Comparison of ENCODE assay signal across 19 cellular contexts in genomic region chr13:50268500-50268899, GRCh38.
DNase-seq lines count a peak whose midpoint lies in the region; ATAC-seq, FAIRE-seq and TF ChIP-seq lines count a peak whose summit lies in the region.
"Had no signal": no experiment of that assay in that cellular context is flagged by ENCODE, and none has a peak within 500 bp of the region (broad histone marks: within the 10 kb centered on the region; RNA-seq: fewer than 3 reads in every experiment).

No MANE protein-coding gene starts in this region.

- H3K79me2 ChIP-seq in OCI-LY1 (ENCODE audit: insufficient read depth, low read length) = no peaks in the 10 kb centered on the region

- H3K27ac ChIP-seq in OCI-LY1 (ENCODE audit: low read depth, low read length, poor library complexity, severe bottlenecking) = no peak overlapping the region
- H3K27ac ChIP-seq: dorsolateral prefrontal cortex, esophagus squamous epithelium had no signal

- peak; percentile 22 for ATAC-seq in omental fat pad (ENCODE audit: low FRiP score)
- ATAC-seq: left colon, Right ventricle myocardium inferior had no signal

- FAIRE-seq in D721Med (lab: Jason Lieb, UNC) = no peak

- H3K27me3 Mint-ChIP-seq in chondrocyte (ENCODE audit: low read depth) = no peaks in the 10 kb centered on the region

- H3K9me3 Mint-ChIP-seq in chondrocyte (ENCODE audit: low read depth) = no peaks in the 10 kb centered on the region

- no peak overlapping the region for H2AFZ ChIP-seq in OCI-LY1 (ENCODE audit: low read length)

- no peak overlapping the region for H3K4me2 ChIP-seq in OCI-LY1 (ENCODE audit: low read length)

- DNase-seq in D721Med (ENCODE audit: insufficient read length, low spot score) (no peak), chondrocyte (ENCODE audit: low spot score) (no peak), omental fat pad (ENCODE audit: low spot score) (no peak), cortex of kidney (lab: John Stamatoyannopoulos, UW) (no peak), NCI-H1436 treated with DMSO at 0.1 percent for 48 hours (lab: John Stamatoyannopoulos, UW) (no peak), superior temporal gyrus (ENCODE audit: extremely low spot score) (no peak)
- DNase-seq: activated CD4-positive, CD25-positive, alpha-beta regulatory T cell treated with anti-CD3 and anti-CD28 coated beads, Interleukin-2, amount 50 U/mL, for 72 hours; activated naive CD4-positive, alpha-beta T cell; DMS53; dorsolateral prefrontal cortex; esophagus squamous epithelium; left colon; NCI-H1092 treated with DMSO at 0.1 percent for 48 hours; NCI-H774; nucleus accumbens; stimulated activated CD4-positive, alpha-beta T cell treated with anti-CD3 and anti-CD28 coated beads, Interleukin-2, amount 100 ng/mL, for 24 hours; T-helper 2 cell had no signal

- no peaks in the 10 kb centered on the region for H3K9me2 ChIP-seq in OCI-LY1 (ENCODE audit: low read depth, low read length)

- H3K4me1 Mint-ChIP-seq in chondrocyte (ENCODE audit: low read depth) = peaks cover 12% of the 10 kb centered on the region

- no peak overlapping the region for H3K4me3 ChIP-seq in OCI-LY1 (ENCODE audit: low read depth, low read length, poor library complexity, severe bottlenecking)
- H3K4me3 ChIP-seq: dorsolateral prefrontal cortex, esophagus squamous epithelium had no signal

- no peaks in the 10 kb centered on the region for H3F3A ChIP-seq in OCI-LY1 (ENCODE audit: insufficient read depth, low read length)

- H3K4me3 Mint-ChIP-seq in chondrocyte (ENCODE audit: unreplicated experiment) = no peak overlapping the region

- peaks cover 6% of the 10 kb centered on the region for H3K4me1 ChIP-seq in OCI-LY1 (ENCODE audit: insufficient read depth, low read length, severe bottlenecking)
- H3K4me1 ChIP-seq: esophagus squamous epithelium had no signal

- H3K36me3 ChIP-seq in OCI-LY1 (ENCODE audit: insufficient read depth, low read length) = no peaks in the 10 kb centered on the region
- H3K36me3 ChIP-seq: esophagus squamous epithelium had no signal

- TF ChIP-seq CTCF in D721Med (IDR thresholded peaks at IDR 0.05; ENCODE audit: insufficient read depth, missing control alignments) (peak; percentile 13), OCI-LY1 (IDR thresholded peaks at IDR 0.05; ENCODE audit: low read length) (peak; percentile 32; the same call in 1 of the 2 replicates), chondrocyte (IDR thresholded peaks at IDR 0.05) (peak; percentile 55), omental fat pad (IDR thresholded peaks at IDR 0.05) (no peak)

- no peak overlapping the region for H3K9ac ChIP-seq in OCI-LY1 (ENCODE audit: low read length)

- no peak overlapping the region for H3K27ac Mint-ChIP-seq in chondrocyte (ENCODE audit: unreplicated experiment)

- no peaks in the 10 kb centered on the region for H3K27me3 ChIP-seq in OCI-LY1 (ENCODE audit: insufficient read depth, low read length)

- H3K36me3 Mint-ChIP-seq in chondrocyte (ENCODE audit: low read depth) = no peaks in the 10 kb centered on the region

- no peaks in the 10 kb centered on the region for H4K20me1 ChIP-seq in OCI-LY1 (ENCODE audit: insufficient read depth, low read length)

- no peaks in the 10 kb centered on the region for H3K9me3 ChIP-seq in OCI-LY1 (ENCODE audit: low read length)
- H3K9me3 ChIP-seq: esophagus squamous epithelium had no signal

Comparison
In these comparisons a context has a peak if more than half of its experiments do, and no peak if none do; other contexts are left out.
1. CTCF ChIP-seq: peak in D721Med (single experiment), OCI-LY1 (single experiment) and chondrocyte (single experiment); none in omental fat pad (0 of 3).